9 cellular contexts compared by ENCODE assay signal in genomic region chr18:50279752-50280151, GRCh38. TPM values are rescaled to one million over a fixed set of nuclear protein-coding genes. Genes with fewer than 3 reads are reported as not detected.
DNase-seq lines count a peak whose midpoint lies in the region; ATAC-seq and TF ChIP-seq lines count a peak whose summit lies in the region.
"Had no signal": no experiment of that assay in that cellular context is flagged by ENCODE, and none has a peak within 500 bp of the region (broad histone marks: within the 10 kb centered on the region; RNA-seq: fewer than 3 reads in every experiment).

No MANE protein-coding gene starts in this region.

- H3K27ac Mint-ChIP-seq in T-helper 1 cell treated with Interleukin-12 subunit alpha and Interleukin-12 subunit beta and Interleukin-4 antibody, amounts not matched to agents 30 μg/mL and 1 μg/mL, for 36 hours, result peak overlapping the region; percentile 97
- peak overlapping the region; percentile 96 for H3K27ac Mint-ChIP-seq in T-helper 17 cell

- peaks cover 32% of the 10 kb centered on the region for H3K4me1 Mint-ChIP-seq in T-helper 1 cell treated with Interleukin-12 subunit alpha and Interleukin-12 subunit beta and Interleukin-4 antibody, amounts not matched to agents 30 μg/mL and 1 μg/mL, for 36 hours (ENCODE audit: low read depth)
- peaks cover 37% of the 10 kb centered on the region for H3K4me1 Mint-ChIP-seq in T-helper 17 cell

- no peak for ATAC-seq in T-helper 17 cell
- no peak for ATAC-seq in HG03175 (IDR thresholded peaks at IDR 0.05; ENCODE audit: unreplicated experiment)

- peak overlapping the region in 3 of 4 experiments; percentile 94 to 100 (median 97) for H3K4me3 ChIP-seq in fibroblast of lung (replicated peaks in 1 of 4; ENCODE audit: control extremely low read depth in 1 of 4, insufficient read depth in 1 of 4, low read depth in 3 of 4, low read length in 4 of 4)
- peak overlapping the region; percentile 83 for H3K4me3 ChIP-seq in skeletal muscle satellite cell (ENCODE audit: low read length)

- TF ChIP-seq CTCF in fibroblast of lung (conservative IDR thresholded peaks at IDR 0.05 in 1 of 2, IDR thresholded peaks at IDR 0.05 in 1 of 2; ENCODE audit: low read depth in 1 of 2, low read length in 2 of 2), result no peak

- H2AFZ ChIP-seq in fibroblast of lung (ENCODE audit: low read length), result no peak overlapping the region

- H3K36me3 ChIP-seq in fibroblast of lung (ENCODE audit: control insufficient read depth, insufficient read depth, low read length), result peaks cover 38% of the 10 kb centered on the region
- peaks cover 57% of the 10 kb centered on the region for H3K36me3 ChIP-seq in skeletal muscle satellite cell (ENCODE audit: insufficient read depth, low read length)

- H3K27me3 Mint-ChIP-seq in T-helper 1 cell treated with Interleukin-12 subunit alpha and Interleukin-12 subunit beta and Interleukin-4 antibody, amounts not matched to agents 30 μg/mL and 1 μg/mL, for 36 hours (ENCODE audit: low read depth), result no peaks in the 10 kb centered on the region
- no peaks in the 10 kb centered on the region for H3K27me3 Mint-ChIP-seq in T-helper 17 cell

- H3K9ac ChIP-seq in fibroblast of lung (ENCODE audit: insufficient read depth, low read length) (no peak overlapping the region), skeletal muscle satellite cell (ENCODE audit: low read depth, low read length) (peak overlapping the region; percentile 87)

- H3K27me3 ChIP-seq in fibroblast of lung (ENCODE audit: control insufficient read depth, insufficient read depth, low read length) (no peaks in the 10 kb centered on the region), skeletal muscle satellite cell (ENCODE audit: control insufficient read depth, insufficient read depth, low read length) (no peaks in the 10 kb centered on the region)

- no peaks in the 10 kb centered on the region for H4K20me1 ChIP-seq in fibroblast of lung (ENCODE audit: control insufficient read depth, extremely low read depth, insufficient read depth, low read length)

- H3K36me3 Mint-ChIP-seq in T-helper 1 cell treated with Interleukin-12 subunit alpha and Interleukin-12 subunit beta and Interleukin-4 antibody, amounts not matched to agents 30 μg/mL and 1 μg/mL, for 36 hours (ENCODE audit: low read depth), result peaks cover 64% of the 10 kb centered on the region
- H3K36me3 Mint-ChIP-seq in T-helper 17 cell (ENCODE audit: low read depth), result peaks cover 25% of the 10 kb centered on the region

- peak overlapping the region; percentile 94 for H3K4me3 Mint-ChIP-seq in T-helper 1 cell treated with Interleukin-12 subunit alpha and Interleukin-12 subunit beta and Interleukin-4 antibody, amounts not matched to agents 30 μg/mL and 1 μg/mL, for 36 hours
- H3K4me3 Mint-ChIP-seq in T-helper 17 cell, result peak overlapping the region; percentile 97

- no peak overlapping the region for H3K27ac ChIP-seq in fibroblast of lung (ENCODE audit: insufficient read depth, low read length)

- H3K9me3 ChIP-seq in T-helper 17 cell (ENCODE audit: control insufficient read depth, low read length, poor library complexity, severe bottlenecking), result no peaks in the 10 kb centered on the region
- no peaks in the 10 kb centered on the region for H3K9me3 ChIP-seq in fibroblast of lung (ENCODE audit: control insufficient read depth, insufficient read depth, low read depth, low read length)
- no peaks in the 10 kb centered on the region for H3K9me3 ChIP-seq in skeletal muscle satellite cell (replicated peaks; ENCODE audit: low read length)

- H3K79me2 ChIP-seq in fibroblast of lung (ENCODE audit: control insufficient read depth, insufficient read depth, low read length), result peaks cover 30% of the 10 kb centered on the region

- H3K4me2 ChIP-seq in fibroblast of lung (ENCODE audit: extremely low read depth, insufficient read depth, low read length), result peak overlapping the region; percentile 67
- peak overlapping the region; percentile 92 for H3K4me2 ChIP-seq in skeletal muscle satellite cell (ENCODE audit: low read length)

- DNase-seq in T-helper 1 cell (no peak), T-helper 17 cell (no peak), fibroblast of lung (ENCODE audit: low read depth in 2 of 2) (no peak), UCSD-AML1 (lab: John Stamatoyannopoulos, UW; ENCODE audit: unreplicated experiment) (no peak), NCI-H345 treated with DMSO at 0.1 percent for 48 hours (lab: John Stamatoyannopoulos, UW; ENCODE audit: unreplicated experiment) (no peak)
- DNase-seq: small intestine had no signal

- H3K4me1 ChIP-seq in fibroblast of lung (ENCODE audit: control insufficient read depth, extremely low read depth, insufficient read depth, low read length) (peaks cover 2% of the 10 kb centered on the region), skeletal muscle satellite cell (ENCODE audit: control insufficient read depth, insufficient read depth, low read length) (peaks cover 43% of the 10 kb centered on the region)

- no peaks in the 10 kb centered on the region for H3K9me3 Mint-ChIP-seq in T-helper 1 cell treated with Interleukin-12 subunit alpha and Interleukin-12 subunit beta and Interleukin-4 antibody, amounts not matched to agents 30 μg/mL and 1 μg/mL, for 36 hours

RNA-seq across cellular contexts. Expression of gene MBD1, which starts 1.6 kb away (rescaled TPM):
- total RNA-seq in T-helper 17 cell, result 10 to 100 TPM; 88.9 to 89.1 TPM
- 44.9 and 53.3 TPM in 2 replicates for total RNA-seq in fibroblast of lung
- polyA plus RNA-seq in fibroblast of lung, result 31.1 and 36.2 TPM in 2 replicates
- 25.4 and 30.8 TPM in 2 replicates for polyA plus RNA-seq in fibroblast of lung (2012)
- 49.2 and 49.6 TPM in 2 replicates for polyA minus RNA-seq in fibroblast of lung (ENCODE audit: low replicate concordance)
- 46.1 and 55.5 TPM in 2 replicates for total RNA-seq in skeletal muscle satellite cell (2012; rRNA removed)

RNA-seq across cellular contexts. Expression of gene CXXC1, which starts 7.7 kb away (rescaled TPM):
- total RNA-seq in T-helper 17 cell (100 to 1,000 TPM; 118 to 129 TPM), fibroblast of lung (32.9 and 33.6 TPM in 2 replicates)
- polyA plus RNA-seq in fibroblast of lung, result 19.4 and 29.1 TPM in 2 replicates
- 26.7 and 43.6 TPM in 2 replicates for polyA plus RNA-seq in fibroblast of lung (2012)
- 27.1 and 36.9 TPM in 2 replicates for polyA minus RNA-seq in fibroblast of lung (ENCODE audit: low replicate concordance)
- total RNA-seq in skeletal muscle satellite cell (2012; rRNA removed), result 36.5 and 41.7 TPM in 2 replicates

RNA-seq across cellular contexts. Expression of gene CFAP53, which starts 13.5 kb away (rescaled TPM):
- under 1 TPM; 0.42 to 0.70 TPM for total RNA-seq in T-helper 17 cell
- 0.99 and 1.0 TPM in 2 replicates for total RNA-seq in fibroblast of lung
- polyA plus RNA-seq in fibroblast of lung, result 0.11 and 0.16 TPM in 2 replicates
- polyA plus RNA-seq in fibroblast of lung (2012), result 0.12 and 0.20 TPM in 2 replicates
- not detected in 2 replicates for polyA minus RNA-seq in fibroblast of lung (ENCODE audit: low replicate concordance)
- total RNA-seq in skeletal muscle satellite cell (2012; rRNA removed), result 0.25 and 0.87 TPM in 2 replicates
